8 cellular contexts compared by ENCODE assay signal in genomic region chr22:26367402-26368245, GRCh38.
DNase-seq lines count a peak whose midpoint lies in the region; ATAC-seq and TF ChIP-seq lines count a peak whose summit lies in the region.

No MANE protein-coding gene starts in this region.

- H3K36me3 ChIP-seq in MM.1S (replicated peaks; ENCODE audit: insufficient read depth, low read length) (no peaks in the 10 kb centered on the region), WERI-Rb-1 (no peaks in the 10 kb centered on the region), breast epithelium (no peaks in the 10 kb centered on the region), right lobe of liver (no peaks in the 10 kb centered on the region)

- DNase-seq in GM10266 (ENCODE audit: extremely low spot score) (peak; percentile 53), MM.1S (peak; percentile 66), WERI-Rb-1 (peak; percentile 65), breast epithelium (ENCODE audit: low spot score in 2 of 2) (no peak), right lobe of liver (no peak)
- peak; percentile 37 for DNase-seq in stimulated activated CD8-positive, alpha-beta memory T cell treated with anti-CD3 and anti-CD28 coated beads, Interleukin-4, amount 100 ng/mL, for 24 hours (ENCODE audit: low read depth)

- H3K4me3 ChIP-seq in MM.1S (ENCODE audit: low read length) (no peak overlapping the region), WERI-Rb-1 (ENCODE audit: low read depth, low read length) (no peak overlapping the region), breast epithelium (no peak overlapping the region), right lobe of liver (no peak overlapping the region)

- TF ChIP-seq POLR2A in breast epithelium (IDR thresholded peaks at IDR 0.05): no peak
- TF ChIP-seq POLR2A in right lobe of liver (IDR thresholded peaks at IDR 0.05): no peak

- H3K9me2 ChIP-seq in MM.1S (replicated peaks; ENCODE audit: insufficient read depth, low read length): no peaks in the 10 kb centered on the region

- 17% methylated on average over 14 of the region's 19 CpGs for WGBS in right lobe of liver (ENCODE audit: insufficient coverage, low coverage, low lambda C conversion rate, missing lambda C conversion rate)

- no peak overlapping the region for H2AFZ ChIP-seq in MM.1S (ENCODE audit: low read length)

- intact Hi-C loops in breast epithelium (cut with DNase I; ENCODE audit: low total_unique reads): no loop called here
- intact Hi-C loops in right lobe of liver (cut with DNase I): loop anchor here in 1 of 2 donors (10.0 kb wide), 1 partner anchor 297 kb away; no protein-coding TSS in a partner anchor

- no peaks in the 10 kb centered on the region for H3F3A ChIP-seq in MM.1S (ENCODE audit: insufficient read depth, low read length)

- H3K79me2 ChIP-seq in MM.1S (ENCODE audit: low read length): no peaks in the 10 kb centered on the region

- no peak overlapping the region for H3K4me2 ChIP-seq in MM.1S (ENCODE audit: low read depth, low read length)

- H3K27me3 ChIP-seq in MM.1S (replicated peaks; ENCODE audit: insufficient read depth, low read length) (peaks cover 54% of the 10 kb centered on the region), WERI-Rb-1 (ENCODE audit: insufficient read depth, low read depth, severe bottlenecking) (no peaks in the 10 kb centered on the region), breast epithelium (no peaks in the 10 kb centered on the region), right lobe of liver (no peaks in the 10 kb centered on the region)

- no peak overlapping the region for H3K9ac ChIP-seq in MM.1S (ENCODE audit: low read length)

- H3K4me1 ChIP-seq in MM.1S (ENCODE audit: low read length): no peaks in the 10 kb centered on the region
- H3K4me1 ChIP-seq in breast epithelium: no peaks in the 10 kb centered on the region
- no peaks in the 10 kb centered on the region for H3K4me1 ChIP-seq in right lobe of liver

- peak in 3 of 4 donors; percentile 25 to 56 (median 42) for ATAC-seq in right lobe of liver
- ATAC-seq in HG03457 (IDR thresholded peaks at IDR 0.05; ENCODE audit: unreplicated experiment): no peak
- ATAC-seq in GM18870 (IDR thresholded peaks at IDR 0.05; ENCODE audit: unreplicated experiment): no peak

- H3K9me3 ChIP-seq in MM.1S (replicated peaks; ENCODE audit: insufficient read depth, low read length) (no peaks in the 10 kb centered on the region), WERI-Rb-1 (ENCODE audit: severe bottlenecking) (no peaks in the 10 kb centered on the region), breast epithelium (no peaks in the 10 kb centered on the region), right lobe of liver (no peaks in the 10 kb centered on the region)

- H4K20me1 ChIP-seq in MM.1S (ENCODE audit: insufficient read depth, low read length): no peaks in the 10 kb centered on the region

- H3K27ac ChIP-seq in MM.1S (ENCODE audit: low read length) (no peak overlapping the region), WERI-Rb-1 (no peak overlapping the region), breast epithelium (no peak overlapping the region), right lobe of liver (no peak overlapping the region)

- TF ChIP-seq CTCF in GM10266 (IDR thresholded peaks at IDR 0.05; ENCODE audit: control insufficient read depth, insufficient read depth, low read depth, missing control alignments): peak; percentile 65
- TF ChIP-seq CTCF in MM.1S (IDR thresholded peaks at IDR 0.05; ENCODE audit: low read length): peak; percentile 93
- TF ChIP-seq CTCF in WERI-Rb-1 (IDR thresholded peaks at IDR 0.05; ENCODE audit: low read depth, low read length): peak; percentile 67
- TF ChIP-seq CTCF in breast epithelium (IDR thresholded peaks at IDR 0.05): peak; percentile 12 to 42 (median 40)
- peak; percentile 59 to 86 (median 74) for TF ChIP-seq CTCF in right lobe of liver (IDR thresholded peaks at IDR 0.05)

Comparison
In these comparisons a context has a peak if more than half of its experiments do, and no peak if none do; other contexts are left out.
1. DNase-seq: peak in GM10266 (single experiment), MM.1S (single experiment), WERI-Rb-1 (single experiment) and stimulated activated CD8-positive, alpha-beta memory T cell treated with anti-CD3 and anti-CD28 coated beads, Interleukin-4, amount 100 ng/mL, for 24 hours (single experiment); none in breast epithelium (0 of 2) and right lobe of liver (0 of 3).
2. CTCF ChIP-seq: peak in every context shown above with its lines; median percentile 93 in MM.1S; 74 in right lobe of liver; 67 in WERI-Rb-1; 65 in GM10266; 40 in breast epithelium.
3. ATAC-seq: peak in right lobe of liver (3 of 4); none in HG03457 (single experiment) and GM18870 (single experiment).